ENCODE assay signal across 19 cellular contexts in the genomic region with DNA sequence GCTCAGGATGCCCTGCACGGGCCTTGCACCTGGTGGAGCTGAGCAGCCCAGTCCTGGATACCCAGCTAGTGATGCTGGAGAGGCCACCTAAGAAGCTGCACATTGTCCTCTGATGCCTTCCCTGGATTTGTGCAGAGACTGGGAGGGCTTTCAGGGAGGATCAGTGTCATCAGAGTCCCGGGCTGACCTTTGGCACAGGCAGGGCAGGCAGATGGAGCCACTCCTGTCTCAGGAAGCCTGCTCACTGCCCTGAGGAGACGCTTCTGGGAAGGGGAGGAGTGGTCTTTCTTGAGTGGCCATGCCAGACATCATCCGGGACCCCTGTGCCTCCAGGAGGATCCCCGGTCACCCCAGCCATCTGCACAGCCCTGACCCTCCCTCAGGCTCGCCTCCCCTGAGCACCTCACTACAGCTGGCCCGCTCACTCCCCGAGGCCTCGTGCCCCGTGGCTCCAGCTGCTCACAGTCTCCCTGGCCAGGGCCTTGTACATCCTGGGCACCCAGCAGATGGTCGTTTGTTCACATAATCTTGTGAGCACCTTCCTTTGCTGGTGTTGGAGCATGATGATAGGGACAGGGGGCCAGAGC. TPM values are rescaled to one million over a fixed set of nuclear protein-coding genes. Genes with fewer than 3 reads are reported as not detected.
DNase-seq lines count a peak whose midpoint lies in the region; ATAC-seq and TF ChIP-seq lines count a peak whose summit lies in the region.
"Had no signal": no experiment of that assay in that cellular context is flagged by ENCODE, and none has a peak within 500 bp of the region (broad histone marks: within the 10 kb centered on the region; RNA-seq: fewer than 3 reads in every experiment).

No MANE protein-coding gene starts in this region.

- H3K27ac ChIP-seq in WERI-Rb-1 (peak overlapping the region; percentile 95), smooth muscle cell (ENCODE audit: low read depth) (peak overlapping the region; percentile 61), PC-3 (ENCODE audit: low read length) (no peak overlapping the region)
- H3K27ac ChIP-seq: BLaER1 treated with 17β-estradiol and CSF1 and Interleukin-3, amounts not matched to agents 10 nM and 100 nM had no signal

- no peak overlapping the region for H3K4me2 ChIP-seq in smooth muscle cell
- no peak overlapping the region for H3K4me2 ChIP-seq in PC-3 (ENCODE audit: low read length)
- H3K4me2 ChIP-seq: BLaER1 treated with 17β-estradiol and CSF1 and Interleukin-3, amounts not matched to agents 10 nM and 100 nM; GM23338 had no signal

- no peaks in the 10 kb centered on the region for H3K9me3 ChIP-seq in WERI-Rb-1 (ENCODE audit: severe bottlenecking)
- no peaks in the 10 kb centered on the region for H3K9me3 ChIP-seq in smooth muscle cell (replicated peaks; ENCODE audit: low read depth)
- no peaks in the 10 kb centered on the region for H3K9me3 ChIP-seq in PC-3 (ENCODE audit: low read length)
- H3K9me3 ChIP-seq: BLaER1 treated with 17β-estradiol and CSF1 and Interleukin-3, amounts not matched to agents 10 nM and 100 nM had no signal

- H3K4me1 ChIP-seq in smooth muscle cell (ENCODE audit: low read depth) = no peaks in the 10 kb centered on the region
- no peaks in the 10 kb centered on the region for H3K4me1 ChIP-seq in PC-3 (ENCODE audit: insufficient read depth, low read length)

- no TSS peak for BruUV-seq in PC-3 (replicated peaks; lab: Mats Ljungman, UMichigan)

- DNase-seq in NCI-H2171 treated with DMSO at 0.1 percent for 48 hours (lab: John Stamatoyannopoulos, UW) = peak; percentile 38
- no peak for DNase-seq in NCI-H2171 (lab: John Stamatoyannopoulos, UW)
- DNase-seq in WERI-Rb-1 = peak; percentile 94
- peak; percentile 72 for DNase-seq in left kidney (ENCODE audit: low read depth, low spot score)
- no peak for DNase-seq in smooth muscle cell (lab: John Stamatoyannopoulos, UW; ENCODE audit: unreplicated experiment)
- DNase-seq in NCI-H345 (lab: John Stamatoyannopoulos, UW) = no peak
- DNase-seq in PC-3 = no peak
- DNase-seq: 8988T; ACHN; Calu3; CD4-positive, alpha-beta T cell; DMS153; DMS79 treated with DMSO at 0.1 percent for 48 hours; EL; H9 had no signal

- no peaks in the 10 kb centered on the region for H3K27me3 ChIP-seq in WERI-Rb-1 (ENCODE audit: insufficient read depth, low read depth, severe bottlenecking)
- no peaks in the 10 kb centered on the region for H3K27me3 ChIP-seq in smooth muscle cell (ENCODE audit: low read depth)
- no peaks in the 10 kb centered on the region for H3K27me3 ChIP-seq in PC-3 (ENCODE audit: low read length)

- 96% methylated on average over 11 of the region's 11 CpGs for WGBS in smooth muscle cell (ENCODE audit: low lambda C conversion rate)

- CTCF ChIA-PET in PC-3 (lab: Charles Lee) = no interaction called here

- H3K79me2 ChIP-seq in smooth muscle cell (ENCODE audit: low read depth) (peaks cover 3% of the 10 kb centered on the region), PC-3 (ENCODE audit: low read length) (no peaks in the 10 kb centered on the region)

- H4K20me1 ChIP-seq in smooth muscle cell (ENCODE audit: low read depth) (peaks cover 100% of the 10 kb centered on the region), PC-3 (ENCODE audit: low read length) (no peaks in the 10 kb centered on the region)

- H3K9ac ChIP-seq in smooth muscle cell (ENCODE audit: low read depth) (no peak overlapping the region), PC-3 (ENCODE audit: low read length) (no peak overlapping the region)
- H3K9ac ChIP-seq: BLaER1 treated with 17β-estradiol and CSF1 and Interleukin-3, amounts not matched to agents 10 nM and 100 nM had no signal

- TF ChIP-seq CTCF in WERI-Rb-1 (IDR thresholded peaks at IDR 0.05; ENCODE audit: low read depth, low read length) (no peak), smooth muscle cell (IDR thresholded peaks at IDR 0.05; ENCODE audit: borderline replicate concordance, insufficient read depth, poor library complexity, severe bottlenecking) (no peak), PC-3 (conservative IDR thresholded peaks at IDR 0.05; ENCODE audit: low read depth, low read length) (no peak)

- H3K9me2 ChIP-seq in PC-3 (replicated peaks; ENCODE audit: low read length) = no peaks in the 10 kb centered on the region

- H3F3A ChIP-seq in smooth muscle cell (ENCODE audit: low read depth) (peaks cover 97% of the 10 kb centered on the region), PC-3 (ENCODE audit: low read length, unreplicated experiment) (no peaks in the 10 kb centered on the region)

- POLR2A ChIA-PET in PC-3 (lab: Charles Lee; ENCODE audit: unreplicated experiment) = no interaction called here

- H2AFZ ChIP-seq in smooth muscle cell (ENCODE audit: low read depth) (no peak overlapping the region), PC-3 (ENCODE audit: low read length) (no peak overlapping the region)
- H2AFZ ChIP-seq: GM23338 had no signal

- H3K36me3 ChIP-seq in WERI-Rb-1 = peaks cover 57% of the 10 kb centered on the region
- peaks cover 26% of the 10 kb centered on the region for H3K36me3 ChIP-seq in smooth muscle cell (ENCODE audit: low read depth)
- H3K36me3 ChIP-seq in PC-3 (ENCODE audit: low read depth, low read length) = no peaks in the 10 kb centered on the region

- intact Hi-C loops in PC-3 (cut with micrococcal nuclease) = no loop called here

- no peak for ATAC-seq in HG03378 (IDR thresholded peaks at IDR 0.05; ENCODE audit: unreplicated experiment)
- no peak for ATAC-seq in PC-3
- ATAC-seq: GM23338, HepG2 had no signal

- H3K4me3 ChIP-seq in WERI-Rb-1 (ENCODE audit: low read depth, low read length) = no peak overlapping the region
- H3K4me3 ChIP-seq in smooth muscle cell = no peak overlapping the region
- H3K4me3 ChIP-seq in PC-3 (ENCODE audit: low read length) = no peak overlapping the region
- H3K4me3 ChIP-seq: BLaER1 treated with 17β-estradiol and CSF1 and Interleukin-3, amounts not matched to agents 10 nM and 100 nM; GM23338 had no signal

RNA-seq across cellular contexts. Expression of gene FCN2, which starts 47.2 kb away (rescaled TPM):
- total RNA-seq in smooth muscle cell (not detected in 2 replicates), PC-3 (2014; rRNA removed) (not detected in 2 replicates)
- not detected in 2 replicates for polyA plus RNA-seq in smooth muscle cell
- total RNA-seq: Calu3; CD4-positive, alpha-beta T cell; GM23338; H9; HepG2 had no signal
- polyA plus RNA-seq: GM23338, HepG2 had no signal

Comparison
In these comparisons a context has a peak if more than half of its experiments do, and no peak if none do; other contexts are left out.
1. DNase-seq: peak in NCI-H2171 treated with DMSO at 0.1 percent for 48 hours (single experiment), WERI-Rb-1 (single experiment) and left kidney (single experiment); none in NCI-H2171 (single experiment), smooth muscle cell (single experiment), NCI-H345 (single experiment) and PC-3 (single experiment).